Comparison of ENCODE assay signal across 14 cellular contexts in the genomic region with DNA sequence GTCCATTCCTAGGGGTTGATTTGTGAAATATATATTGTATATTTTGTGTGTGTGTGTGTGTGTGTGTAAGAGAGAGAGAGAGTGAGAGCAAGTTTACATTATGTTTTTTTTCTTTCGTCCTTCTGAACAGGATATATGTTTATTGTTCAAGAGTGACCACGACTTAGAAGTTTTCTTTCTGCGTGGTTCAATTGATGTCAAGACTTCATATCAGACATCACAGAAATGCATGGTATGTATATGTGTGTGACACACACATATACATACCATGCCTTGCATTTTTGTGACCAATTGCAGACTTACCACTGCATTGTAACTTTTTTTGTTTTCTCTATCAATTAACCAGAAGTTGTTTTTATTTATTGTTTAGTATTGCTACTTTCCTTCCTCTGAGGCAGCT. TPM values are rescaled to one million over a fixed set of nuclear protein-coding genes. Genes with fewer than 3 reads are reported as not detected.
A peak's percentile ranks its signal among the peaks of the same experiment; 100 is the strongest.
DNase-seq lines count a peak whose midpoint lies in the region; ATAC-seq and TF ChIP-seq lines count a peak whose summit lies in the region.
"Had no signal": no experiment of that assay in that cellular context is flagged by ENCODE, and none has a peak within 500 bp of the region (broad histone marks: within the 10 kb centered on the region; RNA-seq: fewer than 3 reads in every experiment).

No MANE protein-coding gene starts in this region.

- H3K9ac ChIP-seq in endocrine pancreas (ENCODE audit: control insufficient read depth, insufficient read depth, low read length), result no peak overlapping the region

- no peaks in the 10 kb centered on the region for H3K9me3 Mint-ChIP-seq in nephron
- H3K9me3 Mint-ChIP-seq in immature natural killer cell, result peaks cover 5 to 46% (median 19%) of the 10 kb centered on the region in 6 donors
- H3K9me3 Mint-ChIP-seq in T-helper 2 cell treated with Interferon-gamma antibody and Interleukin-4, amounts not matched to agents 5 μg/mL and 100 μg/mL, for 36 hours, result peaks cover 9% of the 10 kb centered on the region
- H3K9me3 Mint-ChIP-seq: activated CD4-positive, alpha-beta memory T cell treated with anti-CD3 and anti-CD28 coated beads, Interleukin-2, amount 10 ng/mL, durations not matched to agents 7 days and 5 days; central memory CD8-positive, alpha-beta T cell had no signal

- H3K27me3 ChIP-seq in ACC112 (ENCODE audit: insufficient read depth, low read length) (no peaks in the 10 kb centered on the region), MG63 (no peaks in the 10 kb centered on the region), endocrine pancreas (ENCODE audit: control insufficient read depth, insufficient read depth, low read length) (no peaks in the 10 kb centered on the region)

- H3K4me3 ChIP-seq in ACC112 (ENCODE audit: low read depth, low read length) (peak overlapping the region; percentile 96), MG63 (peak overlapping the region; percentile 91), endocrine pancreas (ENCODE audit: control insufficient read depth, insufficient read depth, low read length) (peak overlapping the region; percentile 94)

- H3K27ac Mint-ChIP-seq in nephron (peak overlapping the region in 1 of 3 experiments; percentile 0), immature natural killer cell (no peak overlapping the region)
- no peak overlapping the region for H3K27ac Mint-ChIP-seq in T-helper 2 cell treated with Interferon-gamma antibody and Interleukin-4, amounts not matched to agents 5 μg/mL and 100 μg/mL, for 36 hours
- H3K27ac Mint-ChIP-seq: activated CD4-positive, alpha-beta memory T cell treated with anti-CD3 and anti-CD28 coated beads, Interleukin-2, amount 10 ng/mL, durations not matched to agents 7 days and 5 days had no signal

- H3K4me3 Mint-ChIP-seq in nephron (peak overlapping the region; percentile 81 to 91 (median 86)), immature natural killer cell (no peak overlapping the region)
- H3K4me3 Mint-ChIP-seq in T-helper 2 cell treated with Interferon-gamma antibody and Interleukin-4, amounts not matched to agents 5 μg/mL and 100 μg/mL, for 36 hours, result no peak overlapping the region
- H3K4me3 Mint-ChIP-seq: activated CD4-positive, alpha-beta memory T cell treated with anti-CD3 and anti-CD28 coated beads, Interleukin-2, amount 10 ng/mL, durations not matched to agents 7 days and 5 days; central memory CD8-positive, alpha-beta T cell had no signal

- no peak for TF ChIP-seq CTCF in nephron (IDR thresholded peaks at IDR 0.05; ENCODE audit: unreplicated experiment in 3 of 3)

- H3K36me3 Mint-ChIP-seq in nephron (ENCODE audit: low read depth) (no peaks in the 10 kb centered on the region), immature natural killer cell (peaks cover 0 to 5% (median 3%) of the 10 kb centered on the region in 3 donors)
- H3K36me3 Mint-ChIP-seq in T-helper 2 cell treated with Interferon-gamma antibody and Interleukin-4, amounts not matched to agents 5 μg/mL and 100 μg/mL, for 36 hours (ENCODE audit: low read depth), result no peaks in the 10 kb centered on the region

- H3K9me3 ChIP-seq in MG63 (no peaks in the 10 kb centered on the region), endocrine pancreas (ENCODE audit: control insufficient read depth, low read length) (no peaks in the 10 kb centered on the region)

- DNase-seq in MG63 (no peak), immature natural killer cell (no peak)
- no peak for DNase-seq in activated naive CD4-positive, alpha-beta T cell (lab: John Stamatoyannopoulos, UW)
- no peak for DNase-seq in T-helper 2 cell treated with Interferon-gamma antibody and Interleukin-4, amounts not matched to agents 5 μg/mL and 100 μg/mL, for 36 hours (ENCODE audit: low spot score)
- DNase-seq: activated CD4-positive, alpha-beta memory T cell treated with anti-CD3 and anti-CD28 coated beads, Interleukin-2, amount 10 ng/mL, durations not matched to agents 7 days and 5 days; activated gamma-delta T cell treated with Interleukin-2 at 50 U/mL for 16 hours; DND-41; foreskin fibroblast; T-helper 2 cell had no signal

- H3K4me1 ChIP-seq in ACC112 (ENCODE audit: control insufficient read depth, insufficient read depth, low read length, unreplicated experiment), result peaks cover 51% of the 10 kb centered on the region
- H3K4me1 ChIP-seq in endocrine pancreas (ENCODE audit: control insufficient read depth, insufficient read depth, low read length), result peaks cover 22% of the 10 kb centered on the region

- ATAC-seq in GM18858 (IDR thresholded peaks at IDR 0.05; ENCODE audit: unreplicated experiment), result no peak

- H3K79me2 ChIP-seq in ACC112 (ENCODE audit: control insufficient read depth, insufficient read depth, low read length, unreplicated experiment), result peaks cover 79% of the 10 kb centered on the region

- no peak overlapping the region for H2AFZ ChIP-seq in ACC112 (ENCODE audit: low read length, unreplicated experiment)

- H3K4me1 Mint-ChIP-seq in nephron (peaks cover 63% of the 10 kb centered on the region), immature natural killer cell (peaks cover 9 to 19% of the 10 kb centered on the region in 2 donors)
- H3K4me1 Mint-ChIP-seq in T-helper 2 cell treated with Interferon-gamma antibody and Interleukin-4, amounts not matched to agents 5 μg/mL and 100 μg/mL, for 36 hours (ENCODE audit: low read depth), result peaks cover 11% of the 10 kb centered on the region
- H3K4me1 Mint-ChIP-seq: central memory CD8-positive, alpha-beta T cell had no signal

- H3K27ac ChIP-seq in ACC112 (ENCODE audit: low read depth, low read length), result peak overlapping the region; percentile 61

- H3K36me3 ChIP-seq in ACC112 (ENCODE audit: insufficient read depth, low read length) (no peaks in the 10 kb centered on the region), MG63 (no peaks in the 10 kb centered on the region), endocrine pancreas (ENCODE audit: control insufficient read depth, insufficient read depth, low read length) (no peaks in the 10 kb centered on the region)

- H3K27me3 Mint-ChIP-seq in nephron (ENCODE audit: low read depth), result no peaks in the 10 kb centered on the region
- H3K27me3 Mint-ChIP-seq in immature natural killer cell (ENCODE audit: low read depth in 3 of 3), result peaks cover 11 to 25% (median 13%) of the 10 kb centered on the region in 3 donors
- H3K27me3 Mint-ChIP-seq in T-helper 2 cell treated with Interferon-gamma antibody and Interleukin-4, amounts not matched to agents 5 μg/mL and 100 μg/mL, for 36 hours (ENCODE audit: low read depth), result peaks cover 45% of the 10 kb centered on the region

RNA-seq across cellular contexts. Expression of a gene that starts 2.5 kb away (rescaled TPM):
- 17.4 and 18.5 TPM in 2 replicates for total RNA-seq in MG63 (2014; rRNA removed; shearing (Covaris generic); ENCODE audit: low replicate concordance)
- not detected for polyA plus RNA-seq in immature natural killer cell
- total RNA-seq: activated CD4-positive, alpha-beta memory T cell treated with anti-CD3 and anti-CD28 coated beads, Interleukin-2, amount 10 ng/mL, durations not matched to agents 7 days and 5 days had no signal

Comparison
In these comparisons a context has a peak if more than half of its experiments do, and no peak if none do; other contexts are left out.
1. H3K4me3 Mint-ChIP-seq: peak in nephron (3 of 3); none in immature natural killer cell (0 of 5) and T-helper 2 cell treated with Interferon-gamma antibody and Interleukin-4, amounts not matched to agents 5 μg/mL and 100 μg/mL, for 36 hours (single experiment).
2. Peak in every context shown above with its lines, with median percentiles within 50 percentile points of each other: H3K4me3 ChIP-seq.